ENCODE assay signal across 9 cellular contexts in the genomic region with DNA sequence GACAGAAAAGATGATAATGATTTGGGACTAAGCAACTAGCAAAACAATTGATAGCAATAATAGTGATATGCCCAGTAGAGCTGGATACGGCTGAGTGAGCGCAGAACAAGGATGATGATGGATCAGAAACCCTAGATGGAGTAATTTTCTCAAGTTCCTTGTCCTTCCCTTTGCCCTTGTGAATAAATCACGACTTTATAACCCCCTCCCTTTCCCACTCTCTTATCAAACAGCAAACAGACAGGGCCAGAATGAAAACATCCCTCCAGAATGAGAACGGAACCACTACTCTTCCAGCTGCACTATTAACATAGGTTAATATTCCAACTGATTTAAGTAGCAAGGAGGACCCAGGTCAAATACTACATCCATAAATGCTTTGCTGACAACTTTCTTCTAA. TPM values are rescaled to one million over a fixed set of nuclear protein-coding genes. Genes with fewer than 3 reads are reported as not detected.
A peak's percentile ranks its signal among the peaks of the same experiment; 100 is the strongest.
DNase-seq lines count a peak whose midpoint lies in the region; ATAC-seq lines count a peak whose summit lies in the region.
"Had no signal": no experiment of that assay in that cellular context is flagged by ENCODE, and none has a peak within 500 bp of the region (broad histone marks: within the 10 kb centered on the region; RNA-seq: fewer than 3 reads in every experiment).

No MANE protein-coding gene starts in this region.

- H3K4me1 Mint-ChIP-seq in IgD-negative memory B cell (peaks cover 25 to 37% (median 34%) of the 10 kb centered on the region in 3 donors), naive B cell (peaks cover 24 to 35% (median 30%) of the 10 kb centered on the region in 3 donors)
- H3K4me1 Mint-ChIP-seq in activated T-helper 1 cell treated with anti-CD3 and anti-CD28 coated beads, Interleukin-12 subunit alpha, Interleukin-12 subunit beta, Interleukin-2, Interleukin-4 antibody, amounts not matched to agents 30 ng/mL and 10 ng/mL and 1 ng/mL, durations not matched to agents 14 hours and 24 hours and 36 hours (ENCODE audit: low read depth), result peaks cover 64% of the 10 kb centered on the region

- H3K27me3 Mint-ChIP-seq in IgD-negative memory B cell, result no peaks in the 10 kb centered on the region
- no peaks in the 10 kb centered on the region for H3K27me3 Mint-ChIP-seq in activated T-helper 1 cell treated with anti-CD3 and anti-CD28 coated beads, Interleukin-12 subunit alpha, Interleukin-12 subunit beta, Interleukin-2, Interleukin-4 antibody, amounts not matched to agents 30 ng/mL and 10 ng/mL and 1 ng/mL, durations not matched to agents 14 hours and 24 hours and 36 hours (ENCODE audit: insufficient read depth)
- no peaks in the 10 kb centered on the region for H3K27me3 Mint-ChIP-seq in naive B cell

- DNase-seq in COLO668 (lab: John Stamatoyannopoulos, UW; ENCODE audit: unreplicated experiment) (peak; percentile 4), naive B cell (no peak), germinal center (ENCODE audit: low spot score) (no peak), cerebellar cortex (ENCODE audit: low spot score) (no peak), SHP77 (lab: John Stamatoyannopoulos, UW) (no peak)
- DNase-seq in activated T-helper 1 cell treated with anti-CD3 and anti-CD28 coated beads, Interleukin-12 subunit alpha, Interleukin-12 subunit beta, Interleukin-2, Interleukin-4 antibody, amounts not matched to agents 30 ng/mL and 10 ng/mL and 1 ng/mL, durations not matched to agents 14 hours and 24 hours and 36 hours (ENCODE audit: low spot score), result no peak
- DNase-seq: activated CD4-positive, CD25-positive, alpha-beta regulatory T cell had no signal

- H3K9me3 Mint-ChIP-seq in IgD-negative memory B cell (no peaks in the 10 kb centered on the region), naive B cell (no peaks in the 10 kb centered on the region)
- H3K9me3 Mint-ChIP-seq in activated T-helper 1 cell treated with anti-CD3 and anti-CD28 coated beads, Interleukin-12 subunit alpha, Interleukin-12 subunit beta, Interleukin-2, Interleukin-4 antibody, amounts not matched to agents 30 ng/mL and 10 ng/mL and 1 ng/mL, durations not matched to agents 14 hours and 24 hours and 36 hours, result no peaks in the 10 kb centered on the region

- H3K36me3 Mint-ChIP-seq in IgD-negative memory B cell (peaks cover 1% of the 10 kb centered on the region), naive B cell (no peaks in the 10 kb centered on the region)
- H3K36me3 Mint-ChIP-seq in activated T-helper 1 cell treated with anti-CD3 and anti-CD28 coated beads, Interleukin-12 subunit alpha, Interleukin-12 subunit beta, Interleukin-2, Interleukin-4 antibody, amounts not matched to agents 30 ng/mL and 10 ng/mL and 1 ng/mL, durations not matched to agents 14 hours and 24 hours and 36 hours (ENCODE audit: low read depth), result peaks cover 30% of the 10 kb centered on the region

- H3K27ac Mint-ChIP-seq in IgD-negative memory B cell (peak overlapping the region; percentile 34 to 46 (median 42)), naive B cell (peak overlapping the region in 2 of 6 donors; percentile 68 to 71)
- H3K27ac Mint-ChIP-seq in activated T-helper 1 cell treated with anti-CD3 and anti-CD28 coated beads, Interleukin-12 subunit alpha, Interleukin-12 subunit beta, Interleukin-2, Interleukin-4 antibody, amounts not matched to agents 30 ng/mL and 10 ng/mL and 1 ng/mL, durations not matched to agents 14 hours and 24 hours and 36 hours, result peak overlapping the region; percentile 92

- ATAC-seq in naive B cell (ENCODE audit: low read depth in 2 of 2) (no peak), HG02852 (IDR thresholded peaks at IDR 0.05; ENCODE audit: unreplicated experiment) (no peak)

- peak overlapping the region; percentile 84 to 98 (median 96) for H3K4me3 Mint-ChIP-seq in IgD-negative memory B cell
- peak overlapping the region; percentile 98 for H3K4me3 Mint-ChIP-seq in activated T-helper 1 cell treated with anti-CD3 and anti-CD28 coated beads, Interleukin-12 subunit alpha, Interleukin-12 subunit beta, Interleukin-2, Interleukin-4 antibody, amounts not matched to agents 30 ng/mL and 10 ng/mL and 1 ng/mL, durations not matched to agents 14 hours and 24 hours and 36 hours
- peak overlapping the region in 7 of 8 donors; percentile 92 to 99 (median 94) for H3K4me3 Mint-ChIP-seq in naive B cell

- intact Hi-C loops in activated T-helper 1 cell treated with anti-CD3 and anti-CD28 coated beads, Interleukin-12 subunit alpha, Interleukin-12 subunit beta, Interleukin-2, Interleukin-4 antibody, amounts not matched to agents 30 ng/mL and 10 ng/mL and 1 ng/mL, durations not matched to agents 14 hours and 24 hours and 36 hours (cut with micrococcal nuclease), result loop anchor here (10.0 kb wide), 1 partner anchor 1067 kb away; a partner anchor contains a TSS

RNA-seq across cellular contexts. Expression of a gene that starts 1.3 kb away (rescaled TPM):
- polyA plus RNA-seq in IgD-negative memory B cell, result 1.5 TPM
- total RNA-seq in activated T-helper 1 cell treated with anti-CD3 and anti-CD28 coated beads, Interleukin-12 subunit alpha, Interleukin-12 subunit beta, Interleukin-2, Interleukin-4 antibody, amounts not matched to agents 30 ng/mL and 10 ng/mL and 1 ng/mL, durations not matched to agents 14 hours and 24 hours and 36 hours, result 23.3 and 27.6 TPM in 2 replicates
- 1 to 10 TPM in 1 of 6 donors, under 1 TPM in 4, not detected in 1; 0.25 to 1.3 (median 0.63) TPM for polyA plus RNA-seq in naive B cell (ENCODE audit: low read depth in 6 of 6)

RNA-seq across cellular contexts. Expression of a gene that starts 38.3 kb away (rescaled TPM):
- polyA plus RNA-seq in IgD-negative memory B cell (137 TPM), naive B cell (ENCODE audit: low read depth in 6 of 6) (100 to 1,000 TPM in 5 of 6 donors, 10 to 100 TPM in 1; 73.9 to 180 (median 138) TPM)
- total RNA-seq in activated T-helper 1 cell treated with anti-CD3 and anti-CD28 coated beads, Interleukin-12 subunit alpha, Interleukin-12 subunit beta, Interleukin-2, Interleukin-4 antibody, amounts not matched to agents 30 ng/mL and 10 ng/mL and 1 ng/mL, durations not matched to agents 14 hours and 24 hours and 36 hours, result 233 and 237 TPM in 2 replicates
